In genomic region chr3:10553586-10554235, GRCh38 we compare ENCODE assay signal across 14 cellular contexts. TPM values are rescaled to one million over a fixed set of nuclear protein-coding genes. Genes with fewer than 3 reads are reported as not detected.
DNase-seq lines count a peak whose midpoint lies in the region; ATAC-seq and TF ChIP-seq lines count a peak whose summit lies in the region.
"Had no signal": no experiment of that assay in that cellular context is flagged by ENCODE, and none has a peak within 500 bp of the region (broad histone marks: within the 10 kb centered on the region; RNA-seq: fewer than 3 reads in every experiment).

No MANE protein-coding gene starts in this region.

- DNase-seq in RPMI7951 (ENCODE audit: low read depth) (peak; percentile 23), globus pallidus (ENCODE audit: low spot score) (peak; percentile 38), psoas muscle (no peak)
- no peak for DNase-seq in activated CD4-positive, CD25-positive, alpha-beta regulatory T cell (lab: John Stamatoyannopoulos, UW)
- DNase-seq: amniotic stem cell, DMS79, NCI-H2029 treated with DMSO at 0.1 percent for 48 hours had no signal

- 46 to 48% (median 48%) methylated on average over 9 of the region's 9 CpGs for WGBS in psoas muscle, 3 donors

- H3K27me3 ChIP-seq in HUES48 (ENCODE audit: control insufficient read depth, insufficient read depth, low read length) (no peaks in the 10 kb centered on the region), psoas muscle (ENCODE audit: insufficient read depth in 3 of 3, low read length in 2 of 3) (no peaks in the 10 kb centered on the region)

- no peak overlapping the region for H3K9ac ChIP-seq in HUES48 (ENCODE audit: low read depth, low read length)

- H3K36me3 ChIP-seq in HUES48 (ENCODE audit: control insufficient read depth, insufficient read depth, low read length) = no peaks in the 10 kb centered on the region
- H3K36me3 ChIP-seq in psoas muscle (ENCODE audit: insufficient read depth in 1 of 2, low read depth in 1 of 2) = no peaks in the 10 kb centered on the region

- intact Hi-C loops in psoas muscle (cut with DNase I) = loop anchor here in 1 of 2 donors (5.0 kb wide), 1 partner anchor 86 kb away; no protein-coding TSS in a partner anchor

- H3K4me1 ChIP-seq in HUES48 (ENCODE audit: control insufficient read depth, insufficient read depth, low read length) (peaks cover 10% of the 10 kb centered on the region; the same call in 1 of the 2 replicates), psoas muscle (peaks cover 71% of the 10 kb centered on the region)

- ATAC-seq in psoas muscle = no peak
- no peak for ATAC-seq in GM21723 (IDR thresholded peaks at IDR 0.05; ENCODE audit: unreplicated experiment)
- no peak for ATAC-seq in HG02623 (IDR thresholded peaks at IDR 0.05; ENCODE audit: unreplicated experiment)
- ATAC-seq in HG02763 (IDR thresholded peaks at IDR 0.05; ENCODE audit: unreplicated experiment) = no peak
- ATAC-seq: SK-N-SH treated with all-trans-retinoic acid at 6 μM for 48 hours had no signal

- H3K4me3 ChIP-seq in HUES48 (ENCODE audit: low read depth, low read length) = no peak overlapping the region
- no peak overlapping the region for H3K4me3 ChIP-seq in psoas muscle

- TF ChIP-seq CTCF in psoas muscle (IDR thresholded peaks at IDR 0.05) = no peak

- H3K9me3 ChIP-seq in HUES48 (ENCODE audit: control insufficient read depth, insufficient read depth, low read length) (no peaks in the 10 kb centered on the region), psoas muscle (no peaks in the 10 kb centered on the region)

- H3K27ac ChIP-seq in HUES48 (ENCODE audit: low read depth, low read length) = peak overlapping the region; percentile 85
- peak overlapping the region; percentile 82 for H3K27ac ChIP-seq in psoas muscle
- H3K27ac ChIP-seq: epithelial cell of prostate had no signal

RNA-seq across cellular contexts. Expression of gene ATP2B2, which starts 48.3 kb away (rescaled TPM):
- 0.39 and 0.72 TPM in 2 replicates for total RNA-seq in RPMI7951 (2014; rRNA removed; shearing (Covaris generic))
- 1 to 10 TPM in 3 of 4 donors, under 1 TPM in 1; 0.36 to 6.5 (median 4.1) TPM for total RNA-seq in psoas muscle
- polyA plus RNA-seq in psoas muscle = under 1 TPM; 0.08 to 0.77 (median 0.49) TPM
- total RNA-seq: pulmonary artery endothelial cell had no signal

Comparison
In these comparisons a context has a peak if more than half of its experiments do, and no peak if none do; other contexts are left out.
1. DNase-seq: peak in RPMI7951 (single experiment) and globus pallidus (single experiment); none in psoas muscle (0 of 2) and activated CD4-positive, CD25-positive, alpha-beta regulatory T cell (0 of 4).